1 cellular context compared by ENCODE assay signal in genomic region chr5:5182508-5183191, GRCh38.
TF ChIP-seq lines count a peak whose summit lies in the region.

No MANE protein-coding gene starts in this region.

TF ChIP-seq in H1, 55 proteins besides CTCF, POLR2A, EP300 and RAD21:
- TF ChIP-seq SRF (IDR thresholded peaks at IDR 0.05; ENCODE audit: low read depth, low read length) (no peak), NANOG (IDR thresholded peaks at IDR 0.05; ENCODE audit: insufficient read depth, low read depth, low read length, poor library complexity, severe bottlenecking) (no peak), SAP30 (IDR thresholded peaks at IDR 0.05; ENCODE audit: insufficient read depth, insufficient replicate concordance, low read length) (no peak), E2F6 (IDR thresholded peaks at IDR 0.05) (no peak), FOSL1 (IDR thresholded peaks at IDR 0.05; ENCODE audit: insufficient read depth, low read depth, low read length) (no peak), GABPA (IDR thresholded peaks at IDR 0.05; ENCODE audit: borderline replicate concordance, insufficient read depth, low read length) (no peak), RNF2 (IDR thresholded peaks at IDR 0.05; ENCODE audit: borderline replicate concordance, low read depth, low read length, missing control alignments, poor library complexity, severe bottlenecking) (no peak), POU5F1 (IDR thresholded peaks at IDR 0.05; ENCODE audit: low read depth, low read length) (0 out of 2 replicates have a peak, but pooled peaks have one; percentile 20), TBP (IDR thresholded peaks at IDR 0.05; ENCODE audit: low read depth, low read length) (no peak), CHD2 (IDR thresholded peaks at IDR 0.05; ENCODE audit: low read length) (no peak), USF2 (IDR thresholded peaks at IDR 0.05; ENCODE audit: low read length) (peak; percentile 54; the same call in 1 of the 2 replicates), BCL11A (IDR thresholded peaks at IDR 0.05; ENCODE audit: low read depth in 2 of 2, low read length in 2 of 2) (no peak), TAF1 (IDR thresholded peaks at IDR 0.05; ENCODE audit: low read depth, low read length) (0 out of 2 replicates have a peak, but pooled peaks have one; percentile 28), RFX5 (IDR thresholded peaks at IDR 0.05; ENCODE audit: borderline replicate concordance, low read depth, low read length) (no peak), JUND (IDR thresholded peaks at IDR 0.05; ENCODE audit: low read length) (no peak)
